In the genomic region with DNA sequence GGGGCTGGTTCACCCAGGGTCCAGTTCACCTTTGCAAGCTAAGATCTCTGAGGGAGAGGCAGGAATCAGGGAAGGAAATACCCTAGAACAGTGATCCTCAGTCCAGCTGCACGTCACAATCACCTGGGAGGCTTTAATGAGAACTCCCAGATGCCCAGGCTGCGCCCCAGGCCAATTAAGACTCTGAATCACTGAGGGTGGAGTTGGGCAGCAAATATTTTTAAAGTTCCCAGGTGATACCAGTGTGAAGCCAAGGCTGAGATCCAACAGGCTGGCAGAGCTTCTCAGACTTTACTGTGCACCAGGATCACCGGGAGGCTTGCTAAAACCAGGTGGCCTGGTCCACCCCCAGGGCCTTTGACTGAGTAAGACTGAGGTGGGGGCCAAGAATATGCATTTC, we compare ENCODE assay signal across 22 cellular contexts. TPM values are rescaled to one million over a fixed set of nuclear protein-coding genes. Genes with fewer than 3 reads are reported as not detected.
DNase-seq lines count a peak whose midpoint lies in the region; ATAC-seq, FAIRE-seq and TF ChIP-seq lines count a peak whose summit lies in the region.
"Had no signal": no experiment of that assay in that cellular context is flagged by ENCODE, and none has a peak within 500 bp of the region (broad histone marks: within the 10 kb centered on the region; RNA-seq: fewer than 3 reads in every experiment).

No MANE protein-coding gene starts in this region.

- peak; percentile 58 for ATAC-seq in mucosa of descending colon
- ATAC-seq: CD8-positive, alpha-beta T cell; Panc1; SK-N-SH treated with all-trans-retinoic acid at 6 μM for 48 hours had no signal

- peaks cover 21 to 29% of the 10 kb centered on the region in 2 experiments for H3K4me1 Mint-ChIP-seq in H9

- no peak for TF ChIP-seq CTCF in H9 (conservative IDR thresholded peaks at IDR 0.05)
- no peak for TF ChIP-seq CTCF in H1 (IDR thresholded peaks at IDR 0.05; ENCODE audit: control extremely low read depth in 1 of 3, insufficient read depth in 1 of 3, low read depth in 1 of 3, low read length in 3 of 3)
- TF ChIP-seq CTCF in mucosa of descending colon (IDR thresholded peaks at IDR 0.05), result no peak

- H3K9me3 ChIP-seq in H9 (ENCODE audit: control insufficient read depth, low read depth, low read length) (no peaks in the 10 kb centered on the region), H1 (ENCODE audit: insufficient read depth in 2 of 2, low read depth in 1 of 2, low read length in 1 of 2) (0 out of 4 replicates have a peak, but pooled peaks cover 0 to 2% of the 10 kb centered on the region in 2 experiments), mucosa of descending colon (no peaks in the 10 kb centered on the region)
- H3K9me3 ChIP-seq: BE2C had no signal

- no peak overlapping the region for H3K56ac ChIP-seq in H9 (ENCODE audit: insufficient read length, low read depth, low read length)
- H3K56ac ChIP-seq in H1 (replicated peaks; ENCODE audit: insufficient read length, low read depth, low read length), result no peak overlapping the region

- no peak overlapping the region for H3K18ac ChIP-seq in H9 (ENCODE audit: insufficient read length, low read depth, low read length)
- H3K18ac ChIP-seq in H1 (ENCODE audit: extremely low read depth, low read length), result no peak overlapping the region

- no peaks in the 10 kb centered on the region for H3K9me3 Mint-ChIP-seq in H9
- H3K9me3 Mint-ChIP-seq: CD8-positive, alpha-beta T cell had no signal

- no peak for TF ChIP-seq RAD21 in H1 (IDR thresholded peaks at IDR 0.05 in 1 of 2, conservative IDR thresholded peaks at IDR 0.05 in 1 of 2; ENCODE audit: low read depth in 2 of 2, low read length in 2 of 2)

- H2AK5ac ChIP-seq in H9 (ENCODE audit: insufficient read length, low read length) (no peak overlapping the region), H1 (ENCODE audit: low read depth, low read length) (no peak overlapping the region)

- H3K14ac ChIP-seq in H9 (ENCODE audit: insufficient read depth, low read length) (0 out of 2 replicates have a peak overlapping the region, but pooled peaks have one; percentile 21), H1 (ENCODE audit: insufficient read length) (no peak overlapping the region)

- H3K27me3 ChIP-seq in H9 (ENCODE audit: insufficient read depth, low read length) (no peaks in the 10 kb centered on the region), H1 (replicated peaks in 1 of 4; ENCODE audit: control insufficient read depth in 3 of 4, extremely low read depth in 1 of 4, insufficient read depth in 3 of 4, low read length in 3 of 4) (no peaks in the 10 kb centered on the region)
- H3K27me3 ChIP-seq: BE2C had no signal

- no peak for FAIRE-seq in H1 (lab: Jason Lieb, UNC)
- FAIRE-seq: D721Med had no signal

- H3K79me1 ChIP-seq in H9 (ENCODE audit: insufficient read depth, low read depth, low read length, poor library complexity, severe bottlenecking), result no peaks in the 10 kb centered on the region
- no peaks in the 10 kb centered on the region for H3K79me1 ChIP-seq in H1 (ENCODE audit: low read depth, low read length)

- H4K8ac ChIP-seq in H9 (replicated peaks; ENCODE audit: insufficient read length, low read depth, low read length), result no peak overlapping the region
- H4K8ac ChIP-seq in H1 (ENCODE audit: extremely low read depth, insufficient read depth, low read length), result no peak overlapping the region; the same call in 1 of the 2 replicates

- H4K20me1 ChIP-seq in H9 (ENCODE audit: control insufficient read depth, insufficient read depth, insufficient read length), result no peaks in the 10 kb centered on the region
- no peaks in the 10 kb centered on the region for H4K20me1 ChIP-seq in H1 (replicated peaks in 1 of 2; ENCODE audit: control insufficient read depth in 1 of 2, insufficient read depth in 2 of 2, low read length in 2 of 2)

- H3K36me3 Mint-ChIP-seq in H9 (ENCODE audit: insufficient read depth in 1 of 3, low read depth in 3 of 3), result no peaks in the 10 kb centered on the region
- H3K36me3 Mint-ChIP-seq: CD8-positive, alpha-beta T cell had no signal

- H3K36me3 ChIP-seq in H1 (ENCODE audit: control insufficient read depth in 2 of 4, insufficient read depth in 4 of 4, low read length in 3 of 4) (no peaks in the 10 kb centered on the region), mucosa of descending colon (ENCODE audit: low read depth) (no peaks in the 10 kb centered on the region)
- H3K36me3 ChIP-seq: BE2C had no signal

- TF ChIP-seq EP300 in H1 (IDR thresholded peaks at IDR 0.05; ENCODE audit: borderline replicate concordance in 1 of 2, low read depth in 2 of 2, low read length in 2 of 2), result no peak

- POLR2A ChIA-PET in H1 (lab: Charles Lee; ENCODE audit: partially characterized antibody), result interaction anchor here (1.3 to 5.2 kb wide), 2 partner anchors 10 to 40 kb away, joined by 3 to 24 read pairs; no protein-coding TSS in a partner anchor

- H3K23ac ChIP-seq in H9 (ENCODE audit: insufficient read length, low read depth, low read length) (no peak overlapping the region), H1 (ENCODE audit: insufficient read length) (no peak overlapping the region)

- intact Hi-C loops in mucosa of descending colon (cut with DNase I, micrococcal nuclease), result no loop called here

- no peak overlapping the region for H3K4me3 Mint-ChIP-seq in H9
- H3K4me3 Mint-ChIP-seq: CD8-positive, alpha-beta T cell had no signal

- H3K4me3 ChIP-seq in H1 (ENCODE audit: extremely low read depth in 1 of 4, insufficient read depth in 2 of 4, low read depth in 3 of 4, low read length in 4 of 4) (no peak overlapping the region), mucosa of descending colon (no peak overlapping the region)

- H3K79me2 ChIP-seq in H9 (ENCODE audit: insufficient read depth, low read length) (no peaks in the 10 kb centered on the region), H1 (ENCODE audit: control insufficient read depth in 1 of 2, insufficient read depth in 2 of 2, low read length in 2 of 2) (no peaks in the 10 kb centered on the region)

- no peak for DNase-seq in H9
- DNase-seq in LoVo (ENCODE audit: low spot score), result peak; percentile 70
- DNase-seq in H1 (ENCODE audit: low read depth in 1 of 2, low spot score in 2 of 2), result no peak
- DNase-seq in mucosa of descending colon, result no peak
- no peak for DNase-seq in epidermal melanocyte (ENCODE audit: insufficient read length, low spot score)
- DNase-seq in occipital lobe (lab: John Stamatoyannopoulos, UW), result no peak
- DNase-seq in middle frontal gyrus (ENCODE audit: extremely low spot score, low spot score), result no peak
- DNase-seq: BE2C; CD8-positive, alpha-beta T cell; DND-41; GF-D8; GOT3; Kasumi-1; NCI-H146; NCI-H2081 treated with DMSO at 0.1 percent for 48 hours; NCI-H524 treated with DMSO at 0.1 percent for 48 hours; NK-92 treated with Interleukin-12 subunit alpha and Interleukin-12 subunit beta, amount 100 ng/mL, for 24 hours; SHP77 had no signal

- H3K27ac ChIP-seq in H9 (ENCODE audit: insufficient read length, low read depth, low read length) (no peak overlapping the region), H1 (ENCODE audit: low read depth, low read length) (no peak overlapping the region)

- H2BK15ac ChIP-seq in H9 (ENCODE audit: low read depth, low read length), result no peak overlapping the region
- peak overlapping the region; percentile 53; the same call in 1 of the 2 replicates for H2BK15ac ChIP-seq in H1 (ENCODE audit: low read length)

- H4K5ac ChIP-seq in H9 (ENCODE audit: insufficient read length, low read depth, low read length), result no peak overlapping the region
- H4K5ac ChIP-seq in H1 (ENCODE audit: insufficient read length, low read depth, low read length), result no peak overlapping the region

- H2BK5ac ChIP-seq in H9 (ENCODE audit: insufficient read length, low read length) (no peak overlapping the region), H1 (ENCODE audit: low read depth, low read length) (no peak overlapping the region)

- WGBS in H9 (ENCODE audit: extremely low coverage, insufficient read length, low lambda C conversion rate), result no CpG with 5 or more reads among the region's 3 CpGs
- WGBS in H1 (ENCODE audit: extremely low coverage in 1 of 2, insufficient coverage in 1 of 2, insufficient read length in 1 of 2, insufficient replicate concordance in 2 of 2, low coverage in 1 of 2, low lambda C conversion rate in 2 of 2, missing lambda C conversion rate in 1 of 2), 2 experiments, result 88% methylated on average over 3 of the region's 3 CpGs; no CpG with 5 or more reads in 1 of the 2 experiments

- no peaks in the 10 kb centered on the region for H3K4me1 ChIP-seq in H9 (ENCODE audit: insufficient read depth, low read length)
- peaks cover 0 to 3% (median under 1%) of the 10 kb centered on the region in 4 experiments; a peak in 3 of 7 replicates for H3K4me1 ChIP-seq in H1 (replicated peaks in 1 of 4; ENCODE audit: control insufficient read depth in 3 of 4, insufficient read depth in 4 of 4, low read length in 3 of 4)
- no peaks in the 10 kb centered on the region for H3K4me1 ChIP-seq in mucosa of descending colon (ENCODE audit: low read depth)
- H3K4me1 ChIP-seq: BE2C had no signal

- H4K91ac ChIP-seq in H9 (ENCODE audit: insufficient read length, low read depth, low read length), result no peak overlapping the region
- H4K91ac ChIP-seq in H1 (replicated peaks; ENCODE audit: insufficient read length, low read length), result peak overlapping the region; percentile 3

- H3K4ac ChIP-seq in H9 (ENCODE audit: low read depth, low read length) (no peak overlapping the region), H1 (replicated peaks; ENCODE audit: insufficient read length, low read depth, low read length) (no peak overlapping the region)

- CTCF ChIA-PET in H1 (lab: Charles Lee; ENCODE audit: partially characterized antibody), result interaction anchor here (0.7 to 5.6 kb wide), 12 partner anchors 25 to 412 kb away, joined by 3 to 45 read pairs (median 4); no protein-coding TSS in a partner anchor

- H3K23me2 ChIP-seq in H9 (ENCODE audit: insufficient read length, low read depth, low read length, poor library complexity, severe bottlenecking) (no peaks in the 10 kb centered on the region), H1 (ENCODE audit: low read depth, low read length) (no peaks in the 10 kb centered on the region)

- H2BK20ac ChIP-seq in H9 (ENCODE audit: low read depth, low read length, poor library complexity, severe bottlenecking) (no peak overlapping the region), H1 (ENCODE audit: low read length) (no peak overlapping the region)

- no peak for TF ChIP-seq POLR2A in H1 (IDR thresholded peaks at IDR 0.05; ENCODE audit: control extremely low read depth in 1 of 2, low read depth in 2 of 2, low read length in 2 of 2)

- no peak overlapping the region for H3T11ph ChIP-seq in H9 (ENCODE audit: low read length)

- H3K27me3 Mint-ChIP-seq in H9 (ENCODE audit: low read depth), result peaks cover 3% of the 10 kb centered on the region

- H3K4me2 ChIP-seq in H9 (ENCODE audit: insufficient read depth, insufficient read length, low read length), result no peak overlapping the region
- no peak overlapping the region for H3K4me2 ChIP-seq in H1 (ENCODE audit: insufficient read depth in 1 of 2, low read depth in 2 of 2, low read length in 2 of 2)

- H2BK120ac ChIP-seq in H9 (ENCODE audit: low read depth, low read length, poor library complexity, severe bottlenecking), result no peak overlapping the region
- H2BK120ac ChIP-seq in H1 (replicated peaks; ENCODE audit: low read depth, low read length), result no peak overlapping the region

- H3K9ac ChIP-seq in H9 (ENCODE audit: extremely low read depth, insufficient read length, low read length) (no peak overlapping the region), H1 (replicated peaks in 1 of 4; ENCODE audit: extremely low read depth in 1 of 4, low read depth in 3 of 4, low read length in 3 of 4) (no peak overlapping the region)

- H2AFZ ChIP-seq in H9 (ENCODE audit: low read length) (no peak overlapping the region), H1 (ENCODE audit: low read length) (no peak overlapping the region)

- no peak overlapping the region for H3K27ac Mint-ChIP-seq in H9
- H3K27ac Mint-ChIP-seq: CD8-positive, alpha-beta T cell had no signal

- H2BK12ac ChIP-seq in H9 (ENCODE audit: insufficient read length, low read depth, low read length) (no peak overlapping the region), H1 (ENCODE audit: low read depth, low read length) (no peak overlapping the region)

RNA-seq across cellular contexts. Expression of gene MYL2, which starts 23.8 kb away (rescaled TPM):
- total RNA-seq in H9 (2021), result not detected in 2 replicates
- not detected in 2 replicates for total RNA-seq in H1 (2021; fragmentation: NEBNext Ultra II Directional; extraction: Animal tissue kit (Norgen Biotek cat#: 25700))
- polyA plus RNA-seq in H1 (2011; rRNA removed), result not detected in 2 replicates
- polyA plus RNA-seq in H1 (2011; cell fraction: cytosol; rRNA removed), result not detected
- polyA plus RNA-seq in H1 (2011; cell fraction: nucleus; rRNA removed), result not detected
- polyA plus RNA-seq in H1 (2012, experiment 1 of 2), result not detected in 4 replicates
- not detected for polyA plus RNA-seq in H1 (2012, experiment 2 of 2)
- 0.26 TPM for polyA plus RNA-seq in H1 (2013, experiment 1 of 2)
- polyA plus RNA-seq in H1 (2013, experiment 2 of 2), result 0.18 TPM
- polyA minus RNA-seq in H1 (2011; rRNA and poly(A)+ RNA removed), result not detected in 2 replicates
- polyA minus RNA-seq in H1 (2011; cell fraction: cytosol; rRNA and poly(A)+ RNA removed), result not detected
- polyA minus RNA-seq in H1 (2011; cell fraction: nucleus; rRNA and poly(A)+ RNA removed), result not detected
- total RNA-seq in mucosa of descending colon, result 10 to 100 TPM in 1 of 3 donors, 1 to 10 TPM in 1, not detected in 1; 3.8 to 13.2 TPM
- total RNA-seq in occipital lobe, result not detected
- total RNA-seq: CD8-positive, alpha-beta T cell had no signal
- polyA plus RNA-seq: AG04450 had no signal

RNA-seq across cellular contexts. Expression of gene CCDC63, which starts 49.8 kb away (rescaled TPM):
- total RNA-seq in H9 (2021), result 0.77 and 1.3 TPM in 2 replicates
- total RNA-seq in H1 (2021; fragmentation: NEBNext Ultra II Directional; extraction: Animal tissue kit (Norgen Biotek cat#: 25700)), result 0.55 and 0.93 TPM in 2 replicates
- 0.42 TPM in 2 replicates for polyA plus RNA-seq in H1 (2011; rRNA removed)
- polyA plus RNA-seq in H1 (2011; cell fraction: cytosol; rRNA removed), result 0.59 TPM
- polyA plus RNA-seq in H1 (2011; cell fraction: nucleus; rRNA removed), result 0.94 TPM
- polyA plus RNA-seq in H1 (2012, experiment 1 of 2), result 0.93 to 1.1 TPM (median 0.97 TPM) in 4 replicates
- 0.10 TPM for polyA plus RNA-seq in H1 (2012, experiment 2 of 2)
- polyA plus RNA-seq in H1 (2013, experiment 1 of 2), result 0.51 TPM
- 0.29 TPM for polyA plus RNA-seq in H1 (2013, experiment 2 of 2)
- polyA minus RNA-seq in H1 (2011; rRNA and poly(A)+ RNA removed), result 0.09 and 0.12 TPM in 2 replicates
- polyA minus RNA-seq in H1 (2011; cell fraction: cytosol; rRNA and poly(A)+ RNA removed), result 1.2 TPM
- polyA minus RNA-seq in H1 (2011; cell fraction: nucleus; rRNA and poly(A)+ RNA removed), result 0.90 TPM
- total RNA-seq in mucosa of descending colon, result not detected
- not detected for total RNA-seq in occipital lobe
- total RNA-seq: CD8-positive, alpha-beta T cell had no signal
- polyA plus RNA-seq: AG04450 had no signal
